In the genomic region with DNA sequence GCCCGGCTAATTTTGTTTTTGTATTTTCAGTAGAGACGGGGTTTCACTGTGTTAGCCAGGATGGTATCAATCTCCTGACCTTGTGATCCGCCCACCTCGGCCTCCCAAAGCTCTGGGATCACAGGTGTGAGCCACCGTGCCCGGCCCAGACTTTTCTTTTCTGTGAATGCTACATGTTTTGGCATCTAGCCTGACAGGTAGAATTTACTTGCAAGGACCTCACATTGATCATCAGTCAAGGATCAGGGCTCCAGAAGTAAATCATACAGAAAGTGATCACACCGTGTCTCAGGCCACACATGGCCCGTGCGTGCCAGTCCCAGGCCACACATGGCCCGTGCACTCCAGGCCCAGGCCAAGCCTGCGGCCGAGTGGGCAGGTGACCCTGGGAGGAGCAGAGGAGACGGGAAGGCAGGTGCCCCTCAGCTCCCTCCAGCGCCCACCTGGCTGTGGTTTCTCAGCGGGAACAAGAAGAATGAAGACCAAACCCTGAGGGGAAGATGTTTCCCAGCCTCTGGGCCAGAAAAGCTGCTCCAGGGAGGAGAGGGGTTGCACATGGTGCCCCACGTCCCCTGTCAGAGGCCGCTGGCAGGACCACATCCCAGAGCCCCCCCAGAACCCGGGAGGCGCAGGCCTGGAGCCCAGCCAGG, we compare ENCODE assay signal across 20 cellular contexts.
"Had no signal": no experiment of that assay in that cellular context is flagged by ENCODE, and none has a peak within 500 bp of the region (broad histone marks: within the 10 kb centered on the region; RNA-seq: fewer than 3 reads in every experiment).

No MANE protein-coding gene starts in this region.

- FAIRE-seq: endometrium had no signal

- H3K4me1 Mint-ChIP-seq: activated CD4-positive, alpha-beta T cell treated with anti-CD3 and anti-CD28 coated beads, Interleukin-2, amount 10 ng/mL, durations not matched to agents 24 days and 14 days; natural killer cell; stimulated activated naive B cell treated with anti-CD40 and anti-IgM and Interleukin-4, amounts not matched to agents 10 μg/mL and 1 μg/mL and 100 μg/mL, for 72 hours had no signal

- H3K27ac Mint-ChIP-seq: activated CD4-positive, alpha-beta T cell treated with anti-CD3 and anti-CD28 coated beads, Interleukin-2, amount 10 ng/mL, durations not matched to agents 24 days and 14 days; activated CD8-positive, alpha-beta T cell treated with anti-CD3 and anti-CD28 coated beads, Interleukin-2, amount 10 ng/mL, durations not matched to agents 7 days and 5 days; natural killer cell; stimulated activated naive B cell treated with anti-CD40 and anti-IgM and Interleukin-4, amounts not matched to agents 10 μg/mL and 1 μg/mL and 100 μg/mL, for 72 hours; T-helper 2 cell treated with Interferon-gamma antibody and Interleukin-4, amounts not matched to agents 5 μg/mL and 100 μg/mL, for 36 hours had no signal

- H3K4me3 ChIP-seq: ascending aorta, breast epithelium, dorsolateral prefrontal cortex, hepatocyte, skin epidermis, tibial artery had no signal

- DNase-seq: activated CD4-positive, alpha-beta T cell treated with anti-CD3 and anti-CD28 coated beads, Interleukin-2, amount 10 ng/mL, durations not matched to agents 24 days and 14 days; activated CD4-positive, CD25-positive, alpha-beta regulatory T cell; activated CD8-positive, alpha-beta memory T cell treated with anti-CD3 and anti-CD28 coated beads, Interleukin-2, amount 50 U/mL, for 48 hours; activated CD8-positive, alpha-beta T cell treated with anti-CD3 and anti-CD28 coated beads, Interleukin-2, amount 10 ng/mL, durations not matched to agents 7 days and 5 days; activated naive CD4-positive, alpha-beta T cell treated with Interleukin-2 at 50 U/mL for 16 hours; mesendoderm; natural killer cell; nucleus accumbens; stimulated activated CD4-positive, alpha-beta T cell treated with anti-CD3 and anti-CD28 coated beads, Interleukin-15, amount 100 ng/mL, for 24 hours; stimulated activated CD4-positive, alpha-beta T cell treated with anti-CD3 and anti-CD28 coated beads, Interleukin-4, amount 100 ng/mL, for 1 hour; stimulated activated naive B cell treated with anti-CD40 and anti-IgM and Interleukin-4, amounts not matched to agents 10 μg/mL and 1 μg/mL and 100 μg/mL, for 72 hours; SW 1271 had no signal

- ATAC-seq: activated CD8-positive, alpha-beta T cell treated with anti-CD3 and anti-CD28 coated beads, Interleukin-2, amount 10 ng/mL, durations not matched to agents 7 days and 5 days; natural killer cell; stimulated activated naive B cell treated with anti-CD40 and anti-IgM and Interleukin-4, amounts not matched to agents 10 μg/mL and 1 μg/mL and 100 μg/mL, for 72 hours had no signal

- H3K27ac ChIP-seq: ascending aorta, breast epithelium, dorsolateral prefrontal cortex, hepatocyte, skin epidermis, tibial artery had no signal

- H3K4me1 ChIP-seq: ascending aorta, breast epithelium had no signal

- H3K36me3 ChIP-seq: ascending aorta, breast epithelium, tibial artery had no signal

- H3K27me3 Mint-ChIP-seq: activated CD4-positive, alpha-beta T cell treated with anti-CD3 and anti-CD28 coated beads, Interleukin-2, amount 10 ng/mL, durations not matched to agents 24 days and 14 days had no signal

- H3K27me3 ChIP-seq: ascending aorta had no signal

- H3K4me3 Mint-ChIP-seq: activated CD4-positive, alpha-beta T cell treated with anti-CD3 and anti-CD28 coated beads, Interleukin-2, amount 10 ng/mL, durations not matched to agents 24 days and 14 days; activated CD8-positive, alpha-beta T cell treated with anti-CD3 and anti-CD28 coated beads, Interleukin-2, amount 10 ng/mL, durations not matched to agents 7 days and 5 days; natural killer cell; stimulated activated naive B cell treated with anti-CD40 and anti-IgM and Interleukin-4, amounts not matched to agents 10 μg/mL and 1 μg/mL and 100 μg/mL, for 72 hours; T-helper 2 cell treated with Interferon-gamma antibody and Interleukin-4, amounts not matched to agents 5 μg/mL and 100 μg/mL, for 36 hours had no signal
